Comparison of ENCODE assay signal across 8 cellular contexts in the genomic region with DNA sequence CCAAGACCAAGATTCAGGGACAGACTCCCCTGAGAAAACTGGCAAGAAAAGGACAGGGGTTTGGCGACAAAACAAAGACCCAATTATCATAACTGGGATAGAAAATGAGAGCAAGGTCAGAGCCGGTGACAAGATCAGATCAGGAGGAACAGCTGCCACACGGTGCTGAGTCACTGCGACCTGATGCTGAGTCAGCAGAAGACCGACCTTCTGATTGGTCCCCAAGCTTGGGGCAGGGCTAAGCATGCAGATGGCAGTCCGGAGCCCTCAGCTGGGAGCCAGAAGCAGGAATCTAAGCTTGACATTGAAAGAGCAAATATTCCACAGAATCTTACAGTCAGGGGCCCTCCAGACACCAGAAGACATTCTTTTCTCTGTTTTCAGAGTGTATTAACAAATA. TPM values are rescaled to one million over a fixed set of nuclear protein-coding genes. Genes with fewer than 3 reads are reported as not detected.
DNase-seq lines count a peak whose midpoint lies in the region; ATAC-seq, FAIRE-seq and TF ChIP-seq lines count a peak whose summit lies in the region.

No MANE protein-coding gene starts in this region.

- FAIRE-seq in urothelium cell line (lab: Jason Lieb, UNC), result peak; percentile 97

- no peaks in the 10 kb centered on the region for H3K9me3 ChIP-seq in neuronal stem cell (replicated peaks in 1 of 2; ENCODE audit: control insufficient read depth in 2 of 2, insufficient read depth in 1 of 2, low read depth in 1 of 2, low read length in 2 of 2)

- peak; percentile 77 for DNase-seq in COLO668 (lab: John Stamatoyannopoulos, UW; ENCODE audit: unreplicated experiment)
- peak; percentile 65 for DNase-seq in NCI-H510A (lab: John Stamatoyannopoulos, UW)
- peak; percentile 62 for DNase-seq in activated CD4-positive, alpha-beta memory T cell treated with anti-CD3 and anti-CD28 coated beads, Interleukin-2, amount 10 ng/mL, durations not matched to agents 7 days and 5 days
- peak; percentile 83 for DNase-seq in fibroblast of pulmonary artery (ENCODE audit: low read depth)
- DNase-seq in neuronal stem cell (ENCODE audit: low spot score), result peak; percentile 24
- peak; percentile 98 for DNase-seq in urothelium cell line (ENCODE audit: low spot score)

- H2BK15ac ChIP-seq in neuronal stem cell (ENCODE audit: low read length), result no peak overlapping the region

- no peaks in the 10 kb centered on the region for H3K9me3 Mint-ChIP-seq in activated CD4-positive, alpha-beta memory T cell treated with anti-CD3 and anti-CD28 coated beads, Interleukin-2, amount 10 ng/mL, durations not matched to agents 7 days and 5 days

- H3K79me1 ChIP-seq in neuronal stem cell (ENCODE audit: low read depth, low read length), result no peaks in the 10 kb centered on the region

- no peak overlapping the region for H4K8ac ChIP-seq in neuronal stem cell (ENCODE audit: low read depth, low read length)

- H3K36me3 Mint-ChIP-seq in activated CD4-positive, alpha-beta memory T cell treated with anti-CD3 and anti-CD28 coated beads, Interleukin-2, amount 10 ng/mL, durations not matched to agents 7 days and 5 days (ENCODE audit: low read depth), result no peaks in the 10 kb centered on the region

- no peaks in the 10 kb centered on the region for H3K4me1 ChIP-seq in neuronal stem cell (ENCODE audit: control insufficient read depth in 2 of 2, insufficient read depth in 1 of 2, low read depth in 1 of 2, low read length in 2 of 2)

- no peak overlapping the region for H2AK5ac ChIP-seq in neuronal stem cell (ENCODE audit: low read depth, low read length)

- H3K14ac ChIP-seq in neuronal stem cell (ENCODE audit: low read length), result no peak overlapping the region

- H3K27me3 ChIP-seq in neuronal stem cell (ENCODE audit: control insufficient read depth in 3 of 3, insufficient read depth in 3 of 3, low read depth in 1 of 3, low read length in 3 of 3), result no peaks in the 10 kb centered on the region

- no peak overlapping the region for H4K91ac ChIP-seq in neuronal stem cell (ENCODE audit: low read depth, low read length, poor library complexity)

- ATAC-seq in GM19463 (IDR thresholded peaks at IDR 0.05; ENCODE audit: unreplicated experiment) (peak; percentile 97), HG03521 (IDR thresholded peaks at IDR 0.05; ENCODE audit: unreplicated experiment) (peak; percentile 93)

- no peak overlapping the region for H3K27ac ChIP-seq in neuronal stem cell (replicated peaks; ENCODE audit: low read length)

- H2BK5ac ChIP-seq in neuronal stem cell (ENCODE audit: low read length), result no peak overlapping the region

- no peak overlapping the region for H3K4me3 Mint-ChIP-seq in activated CD4-positive, alpha-beta memory T cell treated with anti-CD3 and anti-CD28 coated beads, Interleukin-2, amount 10 ng/mL, durations not matched to agents 7 days and 5 days

- H2BK120ac ChIP-seq in neuronal stem cell (ENCODE audit: low read depth, low read length), result no peak overlapping the region

- no peak overlapping the region for H3K4ac ChIP-seq in neuronal stem cell (ENCODE audit: low read length)

- H3K9ac ChIP-seq in neuronal stem cell (ENCODE audit: low read depth, low read length, poor library complexity), result no peak overlapping the region

- H2BK12ac ChIP-seq in neuronal stem cell (ENCODE audit: low read length), result no peak overlapping the region

- H3K4me2 ChIP-seq in neuronal stem cell (ENCODE audit: insufficient read depth, low read length, poor library complexity, severe bottlenecking), result no peak overlapping the region

- no CpG with 5 or more reads among the region's 6 CpGs for WGBS in neuronal stem cell (ENCODE audit: extremely low coverage in 2 of 2, insufficient read length in 2 of 2, insufficient replicate concordance in 1 of 2), 2 donors

- H3K18ac ChIP-seq in neuronal stem cell (ENCODE audit: low read length), result no peak overlapping the region

- peaks cover 7% of the 10 kb centered on the region for H3K4me1 Mint-ChIP-seq in activated CD4-positive, alpha-beta memory T cell treated with anti-CD3 and anti-CD28 coated beads, Interleukin-2, amount 10 ng/mL, durations not matched to agents 7 days and 5 days

- CTCF ChIA-PET in activated CD4-positive, alpha-beta memory T cell treated with anti-CD3 and anti-CD28 coated beads, Interleukin-2, amount 10 ng/mL, durations not matched to agents 7 days and 5 days (lab: Charles Lee), result no interaction called here

- no peak for TF ChIP-seq CTCF in fibroblast of pulmonary artery (IDR thresholded peaks at IDR 0.05; ENCODE audit: low read length, missing control alignments)

- no peak overlapping the region for H3K4me3 ChIP-seq in fibroblast of pulmonary artery (replicated peaks; ENCODE audit: low read depth, low read length)
- no peak overlapping the region for H3K4me3 ChIP-seq in neuronal stem cell (ENCODE audit: low read length in 2 of 2)

- peaks cover 9% of the 10 kb centered on the region for H3K27me3 Mint-ChIP-seq in activated CD4-positive, alpha-beta memory T cell treated with anti-CD3 and anti-CD28 coated beads, Interleukin-2, amount 10 ng/mL, durations not matched to agents 7 days and 5 days

- POLR2A ChIA-PET in activated CD4-positive, alpha-beta memory T cell treated with anti-CD3 and anti-CD28 coated beads, Interleukin-2, amount 10 ng/mL, durations not matched to agents 7 days and 5 days (lab: Charles Lee), result interaction anchor here (1.8 kb wide), 1 partner anchor 29 kb away, joined by 6 read pairs; a partner anchor contains a TSS

- H3K23ac ChIP-seq in neuronal stem cell (ENCODE audit: low read depth, low read length, poor library complexity), result no peak overlapping the region

- H3K27ac Mint-ChIP-seq in activated CD4-positive, alpha-beta memory T cell treated with anti-CD3 and anti-CD28 coated beads, Interleukin-2, amount 10 ng/mL, durations not matched to agents 7 days and 5 days, result no peak overlapping the region

- H3K36me3 ChIP-seq in neuronal stem cell (replicated peaks in 1 of 2; ENCODE audit: control insufficient read depth in 2 of 2, insufficient read depth in 2 of 2, low read length in 2 of 2), result no peaks in the 10 kb centered on the region

- H2AFZ ChIP-seq in neuronal stem cell (ENCODE audit: low read length), result peak overlapping the region; percentile 57

RNA-seq across cellular contexts. Expression of a gene that starts 19.1 kb away (rescaled TPM):
- total RNA-seq in activated CD4-positive, alpha-beta memory T cell treated with anti-CD3 and anti-CD28 coated beads, Interleukin-2, amount 10 ng/mL, durations not matched to agents 7 days and 5 days, result not detected
- polyA plus RNA-seq in neuronal stem cell (2013, experiment 1 of 2), result 17.6 TPM
- 18.7 TPM for polyA plus RNA-seq in neuronal stem cell (2013, experiment 2 of 2)

RNA-seq across cellular contexts. Expression of a gene that starts 28.9 kb away (rescaled TPM):
- total RNA-seq in activated CD4-positive, alpha-beta memory T cell treated with anti-CD3 and anti-CD28 coated beads, Interleukin-2, amount 10 ng/mL, durations not matched to agents 7 days and 5 days, result 10 to 100 TPM; 42.3 to 49.2 TPM
- 33.9 TPM for polyA plus RNA-seq in neuronal stem cell (2013, experiment 1 of 2)
- polyA plus RNA-seq in neuronal stem cell (2013, experiment 2 of 2), result 32.7 TPM

Comparison
In these comparisons a context has a peak if more than half of its experiments do, and no peak if none do; other contexts are left out.
1. DNase-seq: peak in every context shown above with its lines; median percentile 98 in urothelium cell line; 83 in fibroblast of pulmonary artery; 77 in COLO668; 65 in NCI-H510A; 62 in activated CD4-positive, alpha-beta memory T cell treated with anti-CD3 and anti-CD28 coated beads, Interleukin-2, amount 10 ng/mL, durations not matched to agents 7 days and 5 days; 24 in neuronal stem cell.